In the genomic region with DNA sequence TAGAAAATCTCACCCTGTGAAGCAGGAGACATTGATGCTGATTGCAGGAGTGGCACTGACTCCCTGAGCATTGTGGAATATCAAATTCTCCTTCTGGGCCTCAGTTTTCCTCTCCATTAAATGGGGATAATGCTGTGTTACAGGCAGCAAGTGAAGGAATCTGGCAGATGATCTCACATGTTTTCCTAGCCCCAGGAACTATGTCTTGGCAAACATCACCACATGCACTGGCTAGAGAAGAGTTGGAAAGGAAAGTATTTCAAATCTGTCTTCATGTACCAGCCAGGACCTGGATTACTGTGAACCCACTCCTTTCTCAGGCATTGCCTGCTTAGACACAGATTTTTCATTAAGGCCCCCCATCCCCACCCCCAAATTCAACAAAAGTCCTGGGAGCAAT, we compare ENCODE assay signal across 16 cellular contexts. TPM values are rescaled to one million over a fixed set of nuclear protein-coding genes. Genes with fewer than 3 reads are reported as not detected.
"Had no signal": no experiment of that assay in that cellular context is flagged by ENCODE, and none has a peak within 500 bp of the region (broad histone marks: within the 10 kb centered on the region; RNA-seq: fewer than 3 reads in every experiment).

No MANE protein-coding gene starts in this region.

- H3K4me3 ChIP-seq: dorsolateral prefrontal cortex had no signal

- ATAC-seq: natural killer cell; stimulated activated effector memory CD8-positive, alpha-beta T cell treated with anti-CD3 and anti-CD28 coated beads, Interleukin-12 subunit alpha, Interleukin-12 subunit beta, amount 100 ng/mL, for 72 hours had no signal

- DNase-seq: activated CD4-positive, alpha-beta T cell treated with anti-CD3 and anti-CD28 coated beads, Interleukin-2, amount 10 ng/mL, durations not matched to agents 7 days and 5 days; activated CD4-positive, CD25-positive, alpha-beta regulatory T cell; activated naive CD4-positive, alpha-beta T cell; activated naive CD8-positive, alpha-beta T cell treated with anti-CD3 and anti-CD28 coated beads, Interleukin-2, amount 10 ng/mL, durations not matched to agents 7 days and 5 days; dorsolateral prefrontal cortex; erythroblast; foreskin fibroblast; left ventricle myocardium superior; natural killer cell; retina had no signal

- H3K27ac ChIP-seq: dorsolateral prefrontal cortex had no signal

- FAIRE-seq: TTC549 had no signal

RNA-seq across cellular contexts. Expression of a gene that starts 13.6 kb away (rescaled TPM):
- total RNA-seq: activated CD4-positive, alpha-beta T cell treated with anti-CD3 and anti-CD28 coated beads, Interleukin-2, amount 10 ng/mL, durations not matched to agents 7 days and 5 days; activated CD8-positive, alpha-beta memory T cell treated with anti-CD3 and anti-CD28 coated beads for 36 hours; activated naive CD8-positive, alpha-beta T cell treated with anti-CD3 and anti-CD28 coated beads, Interleukin-2, amount 10 ng/mL, durations not matched to agents 7 days and 5 days; natural killer cell; T-helper 2 cell treated with Interferon-gamma antibody and Interleukin-4, amounts not matched to agents 100 ng/mL and 5 ng/mL, for 36 hours; ureter had no signal

RNA-seq across cellular contexts. Expression of a gene that starts 20.1 kb away (rescaled TPM):
- total RNA-seq: activated CD4-positive, alpha-beta T cell treated with anti-CD3 and anti-CD28 coated beads, Interleukin-2, amount 10 ng/mL, durations not matched to agents 7 days and 5 days; activated CD8-positive, alpha-beta memory T cell treated with anti-CD3 and anti-CD28 coated beads for 36 hours; activated naive CD8-positive, alpha-beta T cell treated with anti-CD3 and anti-CD28 coated beads, Interleukin-2, amount 10 ng/mL, durations not matched to agents 7 days and 5 days; cerebellum; dorsolateral prefrontal cortex; natural killer cell; T-helper 2 cell treated with Interferon-gamma antibody and Interleukin-4, amounts not matched to agents 100 ng/mL and 5 ng/mL, for 36 hours; ureter had no signal

RNA-seq across cellular contexts. Expression of a gene that starts 35.6 kb away (rescaled TPM):
- total RNA-seq: activated CD4-positive, alpha-beta T cell treated with anti-CD3 and anti-CD28 coated beads, Interleukin-2, amount 10 ng/mL, durations not matched to agents 7 days and 5 days; activated CD8-positive, alpha-beta memory T cell treated with anti-CD3 and anti-CD28 coated beads for 36 hours; activated naive CD8-positive, alpha-beta T cell treated with anti-CD3 and anti-CD28 coated beads, Interleukin-2, amount 10 ng/mL, durations not matched to agents 7 days and 5 days; cerebellum; left ventricle myocardium superior; natural killer cell; T-helper 2 cell treated with Interferon-gamma antibody and Interleukin-4, amounts not matched to agents 100 ng/mL and 5 ng/mL, for 36 hours; ureter had no signal

RNA-seq across cellular contexts. Expression of a gene that starts 50.5 kb away (rescaled TPM):
- total RNA-seq: activated CD4-positive, alpha-beta T cell treated with anti-CD3 and anti-CD28 coated beads, Interleukin-2, amount 10 ng/mL, durations not matched to agents 7 days and 5 days; activated CD8-positive, alpha-beta memory T cell treated with anti-CD3 and anti-CD28 coated beads for 36 hours; natural killer cell; T-helper 2 cell treated with Interferon-gamma antibody and Interleukin-4, amounts not matched to agents 100 ng/mL and 5 ng/mL, for 36 hours had no signal

RNA-seq across cellular contexts. Expression of a gene that starts 50.7 kb away (rescaled TPM):
- total RNA-seq: activated CD4-positive, alpha-beta T cell treated with anti-CD3 and anti-CD28 coated beads, Interleukin-2, amount 10 ng/mL, durations not matched to agents 7 days and 5 days; activated CD8-positive, alpha-beta memory T cell treated with anti-CD3 and anti-CD28 coated beads for 36 hours; activated naive CD8-positive, alpha-beta T cell treated with anti-CD3 and anti-CD28 coated beads, Interleukin-2, amount 10 ng/mL, durations not matched to agents 7 days and 5 days; dorsolateral prefrontal cortex; natural killer cell; T-helper 2 cell treated with Interferon-gamma antibody and Interleukin-4, amounts not matched to agents 100 ng/mL and 5 ng/mL, for 36 hours had no signal
